15 cellular contexts compared by ENCODE assay signal in the genomic region with DNA sequence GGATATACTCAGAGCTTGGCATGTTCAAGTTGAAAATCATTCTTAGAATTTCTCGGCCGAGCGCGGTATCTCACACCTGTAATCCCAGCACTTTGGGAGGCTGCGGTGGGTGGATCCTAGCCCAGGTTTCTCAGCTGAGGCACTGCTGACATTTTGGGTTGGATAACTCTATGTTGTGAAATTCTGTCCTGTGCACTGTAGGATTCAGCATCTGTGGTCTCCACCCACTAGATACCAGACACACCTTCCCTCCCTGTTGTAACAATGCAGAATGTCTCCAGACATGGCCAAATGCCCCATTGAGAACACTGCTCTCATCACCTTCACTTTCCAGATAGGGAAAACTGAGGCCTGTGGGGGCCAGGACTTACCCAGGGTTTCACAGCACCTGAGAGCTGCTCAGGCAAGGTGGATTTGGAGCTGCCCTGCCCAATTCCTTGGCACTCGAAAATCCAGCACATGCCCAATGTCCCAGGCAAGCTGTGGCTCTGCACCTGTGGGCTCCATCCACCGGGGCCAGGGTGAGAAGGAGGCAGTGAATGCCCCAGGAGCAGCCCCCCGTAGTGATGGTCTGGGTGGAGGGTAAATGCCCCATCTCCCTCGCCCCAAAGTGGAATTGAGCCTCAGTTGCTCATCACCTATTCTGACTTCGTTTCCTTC. TPM values are rescaled to one million over a fixed set of nuclear protein-coding genes. Genes with fewer than 3 reads are reported as not detected.
DNase-seq lines count a peak whose midpoint lies in the region; ATAC-seq and TF ChIP-seq lines count a peak whose summit lies in the region.
"Had no signal": no experiment of that assay in that cellular context is flagged by ENCODE, and none has a peak within 500 bp of the region (broad histone marks: within the 10 kb centered on the region; RNA-seq: fewer than 3 reads in every experiment).

No MANE protein-coding gene starts in this region.

- H3K27ac Mint-ChIP-seq in Caco-2 (ENCODE audit: unreplicated experiment), result no peak overlapping the region
- H3K27ac Mint-ChIP-seq: CD8-positive, alpha-beta T cell had no signal

- TF ChIP-seq CTCF in left ventricle myocardium inferior (IDR thresholded peaks at IDR 0.05; ENCODE audit: borderline replicate concordance), result no peak
- no peak for TF ChIP-seq CTCF in omental fat pad (IDR thresholded peaks at IDR 0.05)
- no peak for TF ChIP-seq CTCF in Caco-2 (IDR thresholded peaks at IDR 0.05; ENCODE audit: insufficient read depth in 1 of 2, low read depth in 1 of 2, low read length in 1 of 2, severe bottlenecking in 1 of 2, unreplicated experiment in 1 of 2)

- H3K27me3 ChIP-seq in left ventricle myocardium inferior (ENCODE audit: low read depth), result peaks cover 11% of the 10 kb centered on the region
- no peaks in the 10 kb centered on the region; the same call in 1 of the 2 replicates for H3K27me3 ChIP-seq in Caco-2 (replicated peaks; ENCODE audit: control insufficient read depth, insufficient read depth, low read length)

- POLR2A ChIA-PET in Caco-2 (lab: Charles Lee), result no interaction called here

- H3K4me3 ChIP-seq in left ventricle myocardium inferior (no peak overlapping the region), Caco-2 (ENCODE audit: low read depth, low read length) (no peak overlapping the region)

- no TSS peak for BruUV-seq in Caco-2 (replicated peaks; lab: Mats Ljungman, UMichigan)

- H3K27ac ChIP-seq in left ventricle myocardium inferior (replicated peaks), result peak overlapping the region; percentile 40
- H3K27ac ChIP-seq: C4-2B had no signal

- no peaks in the 10 kb centered on the region for H3K36me3 Mint-ChIP-seq in Caco-2 (ENCODE audit: insufficient read depth, unreplicated experiment)
- H3K36me3 Mint-ChIP-seq: CD8-positive, alpha-beta T cell had no signal

- H3K4me1 Mint-ChIP-seq in Caco-2 (ENCODE audit: low read depth, unreplicated experiment), result no peaks in the 10 kb centered on the region

- H3K9me3 ChIP-seq in left ventricle myocardium inferior (replicated peaks) (no peaks in the 10 kb centered on the region), Caco-2 (no peaks in the 10 kb centered on the region)
- H3K9me3 ChIP-seq: BE2C had no signal

- DNase-seq in left ventricle myocardium inferior (no peak), Right ventricle myocardium superior (no peak), cerebellum (ENCODE audit: low spot score) (peak; percentile 12), omental fat pad (ENCODE audit: low spot score) (no peak), T-helper 1 cell (no peak), Caco-2 (no peak)
- DNase-seq: BE2C; CD8-positive, alpha-beta T cell; COR-L47; DND-41; GDM1; IMR-90 had no signal

- H3K9me3 Mint-ChIP-seq in Caco-2 (ENCODE audit: unreplicated experiment), result no peaks in the 10 kb centered on the region
- H3K9me3 Mint-ChIP-seq: CD8-positive, alpha-beta T cell had no signal

- CTCF ChIA-PET in Caco-2 (lab: Charles Lee), result no interaction called here

- intact Hi-C loops in left ventricle myocardium inferior (cut with micrococcal nuclease), result no loop called here
- intact Hi-C loops in Right ventricle myocardium superior (cut with DNase I), result no loop called here
- intact Hi-C loops in Caco-2 (cut with micrococcal nuclease; ENCODE audit: unreplicated experiment), result no loop called here

- H3K4me3 Mint-ChIP-seq in Caco-2 (ENCODE audit: unreplicated experiment), result no peak overlapping the region
- H3K4me3 Mint-ChIP-seq: CD8-positive, alpha-beta T cell had no signal

- ATAC-seq in Right ventricle myocardium superior (ENCODE audit: poor library complexity) (no peak), omental fat pad (ENCODE audit: low FRiP score) (peak; percentile 72), HG03342 (IDR thresholded peaks at IDR 0.05; ENCODE audit: unreplicated experiment) (no peak)
- ATAC-seq: CD8-positive, alpha-beta T cell had no signal

- H3K4me1 ChIP-seq in left ventricle myocardium inferior, result peaks cover 18% of the 10 kb centered on the region
- H3K4me1 ChIP-seq in Caco-2, result no peaks in the 10 kb centered on the region
- H3K4me1 ChIP-seq: BE2C had no signal

- H3K36me3 ChIP-seq in left ventricle myocardium inferior (no peaks in the 10 kb centered on the region), Caco-2 (ENCODE audit: control insufficient read depth, insufficient read depth, low read length) (no peaks in the 10 kb centered on the region)
- H3K36me3 ChIP-seq: BE2C had no signal

- peaks cover 6% of the 10 kb centered on the region for H3K27me3 Mint-ChIP-seq in Caco-2 (ENCODE audit: insufficient read depth, unreplicated experiment)

RNA-seq across cellular contexts. Expression of a gene that starts 20.1 kb away (rescaled TPM):
- 0.22 TPM for total RNA-seq in left ventricle myocardium inferior
- 0.19 TPM for total RNA-seq in Right ventricle myocardium superior
- total RNA-seq in cerebellum, result 12.2 TPM
- 1 to 10 TPM in 2 of 4 donors, under 1 TPM in 2; 0.25 to 1.5 (median 0.84) TPM for total RNA-seq in omental fat pad
- total RNA-seq in Caco-2 (2022), result not detected in 2 replicates
- total RNA-seq: CD8-positive, alpha-beta T cell; HT-29; IMR-90 had no signal

RNA-seq across cellular contexts. Expression of a gene that starts 38.3 kb away (rescaled TPM):
- 9.4 TPM for total RNA-seq in left ventricle myocardium inferior
- 7.9 TPM for total RNA-seq in Right ventricle myocardium superior
- 0.36 TPM for total RNA-seq in cerebellum
- total RNA-seq in omental fat pad, result 100 to 1,000 TPM in 1 of 4 donors, 10 to 100 TPM in 1, 1 to 10 TPM in 2; 3.2 to 101 (median 11.2) TPM
- total RNA-seq in Caco-2 (2022), result 0.27 and 0.37 TPM in 2 replicates
- total RNA-seq: HT-29, IMR-90 had no signal
